18 cellular contexts compared by ENCODE assay signal in the genomic region with DNA sequence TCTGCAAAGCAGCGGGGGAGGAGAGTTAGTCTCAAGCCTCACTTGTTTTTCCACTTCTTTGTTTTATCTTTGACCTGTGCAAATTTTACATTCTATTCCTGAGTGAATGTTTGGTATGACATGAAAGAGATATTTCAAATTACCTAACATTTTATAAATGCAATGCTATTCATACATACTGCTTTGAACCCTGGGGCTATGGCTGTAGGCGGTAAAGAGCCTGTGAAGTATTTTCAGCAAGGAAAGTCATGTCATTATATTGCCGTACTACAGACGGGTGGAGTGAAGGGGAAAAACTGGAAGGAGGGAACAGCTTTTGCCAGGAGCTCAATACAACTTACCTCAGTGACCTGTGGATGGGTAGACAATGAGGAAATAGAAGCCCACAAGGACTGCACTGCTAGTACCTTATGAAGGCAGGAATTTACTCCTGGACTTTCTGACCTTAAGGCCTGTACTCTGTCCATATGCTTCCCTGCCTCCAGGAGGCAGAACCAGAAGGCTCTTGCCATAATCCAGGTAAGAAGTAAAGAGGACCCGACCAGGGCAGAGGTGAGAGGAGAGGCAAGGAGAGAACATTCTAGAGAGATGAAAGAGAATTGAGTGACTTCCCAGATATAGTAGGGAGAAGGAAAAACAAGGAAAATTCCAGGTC.
"Had no signal": no experiment of that assay in that cellular context is flagged by ENCODE, and none has a peak within 500 bp of the region (broad histone marks: within the 10 kb centered on the region; RNA-seq: fewer than 3 reads in every experiment).

No MANE protein-coding gene starts in this region.

- H3K27me3 Mint-ChIP-seq: activated CD4-positive, alpha-beta T cell treated with anti-CD3 and anti-CD28 coated beads, Interleukin-2, amount 10 ng/mL, durations not matched to agents 7 days and 5 days; activated naive CD8-positive, alpha-beta T cell treated with anti-CD3 and anti-CD28 coated beads, Interleukin-2, amount 10 ng/mL, durations not matched to agents 7 days and 5 days; memory B cell had no signal

- H3K4me3 ChIP-seq: ascending aorta, gastroesophageal sphincter, left ventricle myocardium inferior, pancreas, stomach, thoracic aorta, vagina had no signal

- H3K4me1 ChIP-seq: ascending aorta, pancreas, vagina had no signal

- H3K27ac Mint-ChIP-seq: activated CD4-positive, alpha-beta T cell treated with anti-CD3 and anti-CD28 coated beads, Interleukin-2, amount 10 ng/mL, durations not matched to agents 7 days and 5 days; memory B cell; T-helper 1 cell treated with Interleukin-12 subunit alpha and Interleukin-12 subunit beta and Interleukin-4 antibody, amounts not matched to agents 30 μg/mL and 1 μg/mL, for 36 hours had no signal

- DNase-seq: activated CD4-positive, alpha-beta T cell treated with anti-CD3 and anti-CD28 coated beads, Interleukin-2, amount 10 ng/mL, durations not matched to agents 7 days and 5 days; activated CD4-positive, CD25-positive, alpha-beta regulatory T cell; activated gamma-delta T cell treated with Interleukin-2 at 50 U/mL for 16 hours; activated naive CD8-positive, alpha-beta T cell treated with anti-CD3 and anti-CD28 coated beads, Interleukin-2, amount 10 ng/mL, durations not matched to agents 7 days and 5 days; activated T-cell treated with anti-CD3 and anti-CD28 coated beads, Interleukin-2, amount 50 U/mL, for 48 hours; islet precursor cell; left ventricle myocardium inferior; pancreas; stimulated activated CD4-positive, alpha-beta T cell treated with anti-CD3 and anti-CD28 coated beads, Interleukin-2, amount 100 ng/mL, for 48 hours; stimulated activated CD8-positive, alpha-beta memory T cell treated with anti-CD3 and anti-CD28 coated beads, Interleukin-4, amount 100 ng/mL, for 48 hours; stomach had no signal

- H3K9me3 Mint-ChIP-seq: activated CD4-positive, alpha-beta T cell treated with anti-CD3 and anti-CD28 coated beads, Interleukin-2, amount 10 ng/mL, durations not matched to agents 7 days and 5 days; memory B cell; neural crest cell; T-helper 1 cell treated with Interleukin-12 subunit alpha and Interleukin-12 subunit beta and Interleukin-4 antibody, amounts not matched to agents 30 μg/mL and 1 μg/mL, for 36 hours had no signal

- ATAC-seq: gastroesophageal sphincter, pancreas had no signal

- H3K4me3 Mint-ChIP-seq: activated CD4-positive, alpha-beta T cell treated with anti-CD3 and anti-CD28 coated beads, Interleukin-2, amount 10 ng/mL, durations not matched to agents 7 days and 5 days; activated naive CD8-positive, alpha-beta T cell treated with anti-CD3 and anti-CD28 coated beads, Interleukin-2, amount 10 ng/mL, durations not matched to agents 7 days and 5 days; memory B cell; neural crest cell; T-helper 1 cell treated with Interleukin-12 subunit alpha and Interleukin-12 subunit beta and Interleukin-4 antibody, amounts not matched to agents 30 μg/mL and 1 μg/mL, for 36 hours had no signal

- H3K4me1 Mint-ChIP-seq: neural crest cell had no signal

- H3K9me3 ChIP-seq: ascending aorta, gastroesophageal sphincter, left ventricle myocardium inferior, pancreas, stomach, thoracic aorta, vagina had no signal

- H3K27ac ChIP-seq: ascending aorta, gastroesophageal sphincter, left ventricle myocardium inferior, pancreas, stomach, thoracic aorta, vagina had no signal

- H3K27me3 ChIP-seq: ascending aorta, gastroesophageal sphincter, pancreas, stomach, vagina had no signal
